2 cellular contexts compared by ENCODE assay signal in the genomic region with DNA sequence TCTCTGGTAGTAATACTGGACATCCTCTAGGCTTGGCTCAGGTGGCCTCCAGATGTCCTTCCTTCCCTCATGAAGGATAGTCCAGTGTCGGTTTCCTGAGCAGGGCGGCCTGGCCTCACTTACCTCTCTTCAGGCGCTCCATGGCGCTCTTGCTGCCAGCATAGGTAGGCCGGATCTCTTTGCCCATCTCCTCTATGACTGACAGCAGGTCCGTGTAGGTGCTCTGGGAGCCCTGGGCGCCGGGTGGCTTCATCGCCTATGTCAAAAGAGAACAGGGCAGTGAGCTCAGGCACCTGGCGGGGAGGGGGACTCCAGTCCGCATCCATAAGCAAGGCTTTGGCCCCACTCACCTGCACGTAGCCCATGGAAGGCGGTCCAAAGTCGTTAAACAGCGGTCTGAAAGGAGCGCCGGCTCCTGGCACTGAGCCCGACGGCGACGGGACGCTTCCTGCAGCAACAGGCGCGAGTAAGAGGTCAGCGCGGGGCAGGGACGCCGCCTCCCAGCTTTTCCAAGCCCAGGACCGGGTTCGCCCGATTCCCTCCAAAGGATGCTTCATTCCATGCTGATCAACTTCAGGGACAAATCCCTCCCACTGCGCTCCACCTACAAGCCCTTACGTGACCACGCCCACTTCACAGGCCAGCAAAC.
TF ChIP-seq lines count a peak whose summit lies in the region.

No MANE protein-coding gene starts in this region.

TF ChIP-seq in GM23338, 12 proteins besides CTCF, POLR2A, EP300 and RAD21:
- no peak for TF ChIP-seq POLR2AphosphoS5 (IDR thresholded peaks at IDR 0.05; ENCODE audit: low read depth)
TF ChIP-seq in GM23338: peak in this region for 0.

TF ChIP-seq in endothelial cell of umbilical vein, 7 proteins besides CTCF, POLR2A, EP300 and RAD21:
- TF ChIP-seq JUN (IDR thresholded peaks at IDR 0.05; ENCODE audit: borderline replicate concordance, insufficient read depth, insufficient read length, low read depth) (no peak), EZH2 (IDR thresholded peaks at IDR 0.05; ENCODE audit: borderline replicate concordance, low read depth, low read length, severe bottlenecking) (no peak), GATA2 (IDR thresholded peaks at IDR 0.05; ENCODE audit: insufficient read depth, insufficient read length, low read depth, low read length) (no peak), FOS (IDR thresholded peaks at IDR 0.05; ENCODE audit: borderline replicate concordance, insufficient read depth, low read length) (no peak), MYC (IDR thresholded peaks at IDR 0.05; ENCODE audit: low read depth, low read length) (no peak), POLR2AphosphoS5 (IDR thresholded peaks at IDR 0.05; ENCODE audit: insufficient read depth, low read depth, low read length) (no peak)
- TF ChIP-seq, protein P1, sequence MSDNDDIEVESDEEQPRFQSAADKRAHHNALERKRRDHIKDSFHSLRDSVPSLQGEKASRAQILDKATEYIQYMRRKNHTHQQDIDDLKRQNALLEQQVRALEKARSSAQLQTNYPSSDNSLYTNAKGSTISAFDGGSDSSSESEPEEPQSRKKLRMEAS (IDR thresholded peaks at IDR 0.05; ENCODE audit: insufficient read depth, insufficient read length): no peak
